ENCODE assay signal across 8 cellular contexts in the genomic region with DNA sequence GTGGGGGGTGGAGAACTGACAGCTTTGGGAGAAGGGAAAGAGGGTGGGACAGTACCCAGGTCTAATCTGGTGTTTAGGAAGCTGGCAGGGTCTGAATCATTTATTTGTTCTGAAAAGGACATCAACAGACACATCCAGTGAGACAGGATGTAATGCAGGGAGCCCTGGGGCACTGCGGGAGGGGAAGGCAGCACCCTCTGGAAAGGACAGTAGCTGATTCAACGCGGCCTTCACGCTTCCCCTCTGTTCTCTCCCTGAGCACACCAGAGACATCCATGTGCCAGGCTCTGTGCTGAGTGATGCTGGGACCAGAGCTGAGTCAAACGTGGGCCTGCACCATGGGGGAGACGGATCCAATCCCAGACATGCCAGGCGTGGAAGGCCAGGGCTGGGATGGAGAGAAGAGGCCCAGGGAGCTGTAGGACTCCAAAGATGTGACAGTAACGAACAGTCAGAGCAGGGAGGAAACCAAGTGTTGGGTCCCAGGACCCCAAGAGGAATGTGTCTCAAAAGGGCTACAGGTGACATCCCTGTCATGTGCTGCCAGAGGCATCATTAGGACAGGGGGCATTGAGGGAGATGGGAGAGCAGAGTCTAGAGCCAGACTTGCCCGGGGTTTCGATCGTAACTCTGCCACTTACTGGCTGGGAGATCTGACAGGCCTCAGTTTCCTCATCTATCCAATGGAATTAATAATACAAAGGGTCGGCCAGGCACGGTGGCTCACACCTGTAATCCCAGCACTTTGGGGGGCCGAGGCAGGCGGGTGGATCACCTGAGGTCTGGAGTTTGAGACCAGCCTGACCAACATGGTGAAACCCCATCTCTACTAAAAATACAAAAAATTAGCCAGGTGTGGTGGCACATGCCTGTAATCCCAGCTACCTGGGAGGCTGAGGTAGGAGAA. TPM values are rescaled to one million over a fixed set of nuclear protein-coding genes. Genes with fewer than 3 reads are reported as not detected.
DNase-seq lines count a peak whose midpoint lies in the region; ATAC-seq, FAIRE-seq and TF ChIP-seq lines count a peak whose summit lies in the region.

No MANE protein-coding gene starts in this region.

- H3K4me3 Mint-ChIP-seq in nephron, result peak overlapping the region; percentile 69 to 77 (median 75)

- 85% methylated on average over 15 of the region's 15 CpGs; no CpG with 5 or more reads in 1 of the 2 experiments for WGBS in H1 (ENCODE audit: extremely low coverage in 1 of 2, insufficient coverage in 1 of 2, insufficient read length in 1 of 2, insufficient replicate concordance in 2 of 2, low coverage in 1 of 2, low lambda C conversion rate in 2 of 2, missing lambda C conversion rate in 1 of 2), 2 experiments

- FAIRE-seq in H1 (lab: Jason Lieb, UNC), result no peak

- TF ChIP-seq RAD21 in H1 (IDR thresholded peaks at IDR 0.05 in 1 of 2, conservative IDR thresholded peaks at IDR 0.05 in 1 of 2; ENCODE audit: low read depth in 2 of 2, low read length in 2 of 2), result no peak

- no peaks in the 10 kb centered on the region for H3K9me2 ChIP-seq in PC-9 (ENCODE audit: insufficient read depth)

- CTCF ChIA-PET in PC-9 (lab: Charles Lee) (interaction anchor here (0.6 kb wide), 1 partner anchor 329 kb away, joined by 3 read pairs; the partner anchor contains the start of gene KLK12), H1 (lab: Charles Lee; ENCODE audit: partially characterized antibody) (interaction anchor here (0.7 to 3.5 kb wide), 6 partner anchors 15 to 70 kb away, joined by 3 to 14 read pairs (median 4); partner anchors contain the start of gene VSIG10L)

- no peak overlapping the region for H3K4me3 ChIP-seq in PC-9
- no peak overlapping the region for H3K4me3 ChIP-seq in H1 (ENCODE audit: extremely low read depth in 1 of 4, insufficient read depth in 2 of 4, low read depth in 3 of 4, low read length in 4 of 4)

- H3K18ac ChIP-seq in H1 (ENCODE audit: extremely low read depth, low read length), result no peak overlapping the region

- no peak overlapping the region for H2BK120ac ChIP-seq in H1 (replicated peaks; ENCODE audit: low read depth, low read length)

- H4K20me1 ChIP-seq in PC-9 (ENCODE audit: insufficient read depth) (peaks cover 7% of the 10 kb centered on the region; the same call in 1 of the 2 replicates), H1 (replicated peaks in 1 of 2; ENCODE audit: control insufficient read depth in 1 of 2, insufficient read depth in 2 of 2, low read length in 2 of 2) (no peaks in the 10 kb centered on the region)

- TF ChIP-seq CTCF in PC-9 (conservative IDR thresholded peaks at IDR 0.05) (no peak), H1 (IDR thresholded peaks at IDR 0.05; ENCODE audit: control extremely low read depth in 1 of 3, insufficient read depth in 1 of 3, low read depth in 1 of 3, low read length in 3 of 3) (no peak), nephron (IDR thresholded peaks at IDR 0.05; ENCODE audit: unreplicated experiment in 3 of 3) (no peak)

- H3F3A ChIP-seq in PC-9 (ENCODE audit: insufficient read depth, low read depth), result peaks cover 31% of the 10 kb centered on the region

- H2AFZ ChIP-seq in PC-9, result no peak overlapping the region
- H2AFZ ChIP-seq in H1 (ENCODE audit: low read length), result no peak overlapping the region

- H4K8ac ChIP-seq in H1 (ENCODE audit: extremely low read depth, insufficient read depth, low read length), result peak overlapping the region; percentile 35; the same call in 1 of the 2 replicates

- H3K27me3 ChIP-seq in PC-9 (ENCODE audit: insufficient read depth, low read depth) (no peaks in the 10 kb centered on the region), H1 (replicated peaks in 1 of 4; ENCODE audit: control insufficient read depth in 3 of 4, extremely low read depth in 1 of 4, insufficient read depth in 3 of 4, low read length in 3 of 4) (no peaks in the 10 kb centered on the region)

- peaks cover 18% of the 10 kb centered on the region for H3K23me2 ChIP-seq in H1 (ENCODE audit: low read depth, low read length)

- no peaks in the 10 kb centered on the region for H3K27me3 Mint-ChIP-seq in nephron (ENCODE audit: low read depth)

- H3K9ac ChIP-seq in H1 (replicated peaks in 1 of 4; ENCODE audit: extremely low read depth in 1 of 4, low read depth in 3 of 4, low read length in 3 of 4), result no peak overlapping the region

- H3K27ac ChIP-seq in PC-9 (peak overlapping the region; percentile 22), H1 (ENCODE audit: low read depth, low read length) (no peak overlapping the region)

- no peak overlapping the region for H3K56ac ChIP-seq in H1 (replicated peaks; ENCODE audit: insufficient read length, low read depth, low read length)

- BruUV-seq in PC-9 (replicated peaks; lab: Mats Ljungman, UMichigan), result no TSS peak

- 0 out of 2 replicates have a peak overlapping the region, but pooled peaks have one; percentile 27 for H2BK12ac ChIP-seq in H1 (ENCODE audit: low read depth, low read length)

- intact Hi-C loops in PC-9 (cut with micrococcal nuclease; ENCODE audit: unreplicated experiment), result loop anchor here (5.0 to 10.0 kb wide), 2 partner anchors 320 to 338 kb away; no protein-coding TSS in a partner anchor

- POLR2A ChIA-PET in PC-9 (lab: Charles Lee; ENCODE audit: unreplicated experiment), result interaction anchor here (0.6 kb wide), 2 partner anchors 294 to 341 kb away, joined by 3 to 21 read pairs; no protein-coding TSS in a partner anchor
- POLR2A ChIA-PET in H1 (lab: Charles Lee; ENCODE audit: partially characterized antibody), result interaction anchor here (2.1 to 2.9 kb wide), 2 partner anchors 12 to 23 kb away, joined by 6 to 13 read pairs; partner anchors contain the start of gene VSIG10L

- no peaks in the 10 kb centered on the region for H3K9me3 ChIP-seq in PC-9 (ENCODE audit: insufficient read depth, low read depth)
- H3K9me3 ChIP-seq in H1 (ENCODE audit: insufficient read depth in 2 of 2, low read depth in 1 of 2, low read length in 1 of 2), result no peaks in the 10 kb centered on the region

- H3K36me3 Mint-ChIP-seq in nephron (ENCODE audit: low read depth), result no peaks in the 10 kb centered on the region

- 0 out of 2 replicates have a peak overlapping the region, but pooled peaks have one; percentile 16 for H2BK5ac ChIP-seq in H1 (ENCODE audit: low read depth, low read length)

- DNase-seq in COLO668 (lab: John Stamatoyannopoulos, UW; ENCODE audit: unreplicated experiment), result peak; percentile 8
- peak; percentile 19 to 44 for DNase-seq in PC-9
- no peak for DNase-seq in H1 (ENCODE audit: low read depth in 1 of 2, low spot score in 2 of 2)
- no peak for DNase-seq in GOT3 (lab: John Stamatoyannopoulos, UW)
- no peak for DNase-seq in OCI-M2 (lab: John Stamatoyannopoulos, UW; ENCODE audit: unreplicated experiment)
- no peak for DNase-seq in DMS114 treated with DMSO at 0.1 percent for 48 hours (lab: John Stamatoyannopoulos, UW; ENCODE audit: unreplicated experiment)

- no peak for TF ChIP-seq EP300 in H1 (IDR thresholded peaks at IDR 0.05; ENCODE audit: borderline replicate concordance in 1 of 2, low read depth in 2 of 2, low read length in 2 of 2)

- H2BK20ac ChIP-seq in H1 (ENCODE audit: low read length), result no peak overlapping the region

- peak overlapping the region; percentile 31 to 72 (median 70) for H3K27ac Mint-ChIP-seq in nephron

- H3K4ac ChIP-seq in H1 (replicated peaks; ENCODE audit: insufficient read length, low read depth, low read length), result peak overlapping the region; percentile 50

- H3K36me3 ChIP-seq in PC-9 (ENCODE audit: low read depth) (no peaks in the 10 kb centered on the region), H1 (ENCODE audit: control insufficient read depth in 2 of 4, insufficient read depth in 4 of 4, low read length in 3 of 4) (no peaks in the 10 kb centered on the region)

- H3K23ac ChIP-seq in H1 (ENCODE audit: insufficient read length), result no peak overlapping the region

- peak overlapping the region; percentile 65; the same call in 1 of the 2 replicates for H2AK5ac ChIP-seq in H1 (ENCODE audit: low read depth, low read length)

- ATAC-seq in HG03108 (IDR thresholded peaks at IDR 0.05; ENCODE audit: unreplicated experiment), result no peak

- peaks cover 32% of the 10 kb centered on the region for H3K4me1 Mint-ChIP-seq in nephron

- H4K91ac ChIP-seq in H1 (replicated peaks; ENCODE audit: insufficient read length, low read length), result peak overlapping the region; percentile 71

- no peak overlapping the region for H3K14ac ChIP-seq in H1 (ENCODE audit: insufficient read length)

- TF ChIP-seq POLR2A in H1 (IDR thresholded peaks at IDR 0.05; ENCODE audit: control extremely low read depth in 1 of 2, low read depth in 2 of 2, low read length in 2 of 2), result no peak

- no peaks in the 10 kb centered on the region for H3K79me1 ChIP-seq in H1 (ENCODE audit: low read depth, low read length)

- no peak overlapping the region for H2BK15ac ChIP-seq in H1 (ENCODE audit: low read length)

- H3K4me1 ChIP-seq in PC-9 (replicated peaks; ENCODE audit: insufficient read depth) (peaks cover 36% of the 10 kb centered on the region), H1 (replicated peaks in 1 of 4; ENCODE audit: control insufficient read depth in 3 of 4, insufficient read depth in 4 of 4, low read length in 3 of 4) (peaks cover 2 to 18% (median 11%) of the 10 kb centered on the region in 4 experiments)

- peaks cover 42% of the 10 kb centered on the region for H3K79me2 ChIP-seq in PC-9 (ENCODE audit: low read depth)
- H3K79me2 ChIP-seq in H1 (ENCODE audit: control insufficient read depth in 1 of 2, insufficient read depth in 2 of 2, low read length in 2 of 2), result no peaks in the 10 kb centered on the region

- no peaks in the 10 kb centered on the region for H3K9me3 Mint-ChIP-seq in nephron

- H3K4me2 ChIP-seq in PC-9 (peak overlapping the region; percentile 34), H1 (ENCODE audit: insufficient read depth in 1 of 2, low read depth in 2 of 2, low read length in 2 of 2) (no peak overlapping the region; a peak in 1 of 4 replicates)

- no peak overlapping the region for H4K5ac ChIP-seq in H1 (ENCODE audit: insufficient read length, low read depth, low read length)

RNA-seq across cellular contexts. Expression of gene ETFB, which starts 1.7 kb away (rescaled TPM):
- total RNA-seq in PC-9 (2021), result 204 and 252 TPM in 2 replicates
- total RNA-seq in H1 (2021; fragmentation: NEBNext Ultra II Directional; extraction: Animal tissue kit (Norgen Biotek cat#: 25700)), result 40.0 and 42.1 TPM in 2 replicates
- 66.5 and 94.6 TPM in 2 replicates for polyA plus RNA-seq in H1 (2011; rRNA removed)
- polyA plus RNA-seq in H1 (2011; cell fraction: cytosol; rRNA removed), result 113 TPM
- polyA plus RNA-seq in H1 (2011; cell fraction: nucleus; rRNA removed), result 49.0 TPM
- polyA plus RNA-seq in H1 (2012, experiment 1 of 2), result 63.7 to 87.7 TPM (median 74.1 TPM) in 4 replicates
- polyA plus RNA-seq in H1 (2012, experiment 2 of 2), result 53.0 TPM
- polyA plus RNA-seq in H1 (2013, experiment 1 of 2), result 27.6 TPM
- polyA plus RNA-seq in H1 (2013, experiment 2 of 2), result 27.6 TPM
- polyA minus RNA-seq in H1 (2011; rRNA and poly(A)+ RNA removed), result 14.8 and 19.6 TPM in 2 replicates
- polyA minus RNA-seq in H1 (2011; cell fraction: cytosol; rRNA and poly(A)+ RNA removed), result 23.3 TPM
- 11.1 TPM for polyA minus RNA-seq in H1 (2011; cell fraction: nucleus; rRNA and poly(A)+ RNA removed)

RNA-seq across cellular contexts. Expression of gene CLDND2, which starts 4.3 kb away (rescaled TPM):
- total RNA-seq in PC-9 (2021), result 1.5 and 4.5 TPM in 2 replicates
- 0.56 and 1.0 TPM in 2 replicates for total RNA-seq in H1 (2021; fragmentation: NEBNext Ultra II Directional; extraction: Animal tissue kit (Norgen Biotek cat#: 25700))
- polyA plus RNA-seq in H1 (2011; rRNA removed), result 0.21 TPM in 1 of 2 replicates, not detected in the other
- 0.26 TPM for polyA plus RNA-seq in H1 (2011; cell fraction: cytosol; rRNA removed)
- 1.2 TPM for polyA plus RNA-seq in H1 (2011; cell fraction: nucleus; rRNA removed)
- 1.4 to 2.7 TPM (median 1.7 TPM) in 4 replicates for polyA plus RNA-seq in H1 (2012, experiment 1 of 2)
- not detected for polyA plus RNA-seq in H1 (2012, experiment 2 of 2)
- 6.6 TPM for polyA plus RNA-seq in H1 (2013, experiment 1 of 2)
- 4.6 TPM for polyA plus RNA-seq in H1 (2013, experiment 2 of 2)
- not detected in 2 replicates for polyA minus RNA-seq in H1 (2011; rRNA and poly(A)+ RNA removed)
- polyA minus RNA-seq in H1 (2011; cell fraction: cytosol; rRNA and poly(A)+ RNA removed), result not detected
- not detected for polyA minus RNA-seq in H1 (2011; cell fraction: nucleus; rRNA and poly(A)+ RNA removed)

RNA-seq across cellular contexts. Expression of gene NKG7, which starts 8.0 kb away (rescaled TPM):
- not detected in 2 replicates for total RNA-seq in PC-9 (2021)
- not detected in 2 replicates for total RNA-seq in H1 (2021; fragmentation: NEBNext Ultra II Directional; extraction: Animal tissue kit (Norgen Biotek cat#: 25700))
- not detected in 2 replicates for polyA plus RNA-seq in H1 (2011; rRNA removed)
- not detected for polyA plus RNA-seq in H1 (2011; cell fraction: cytosol; rRNA removed)
- not detected for polyA plus RNA-seq in H1 (2011; cell fraction: nucleus; rRNA removed)
- not detected in 4 replicates for polyA plus RNA-seq in H1 (2012, experiment 1 of 2)
- polyA plus RNA-seq in H1 (2012, experiment 2 of 2), result not detected
- not detected for polyA plus RNA-seq in H1 (2013, experiment 1 of 2)
- not detected for polyA plus RNA-seq in H1 (2013, experiment 2 of 2)
- polyA minus RNA-seq in H1 (2011; rRNA and poly(A)+ RNA removed), result not detected in 2 replicates
- polyA minus RNA-seq in H1 (2011; cell fraction: cytosol; rRNA and poly(A)+ RNA removed), result not detected
- not detected for polyA minus RNA-seq in H1 (2011; cell fraction: nucleus; rRNA and poly(A)+ RNA removed)

RNA-seq across cellular contexts. Expression of gene VSIG10L, which starts 22.5 kb away (rescaled TPM):
- 2.3 and 2.8 TPM in 2 replicates for total RNA-seq in PC-9 (2021)
- 10.2 and 10.3 TPM in 2 replicates for total RNA-seq in H1 (2021; fragmentation: NEBNext Ultra II Directional; extraction: Animal tissue kit (Norgen Biotek cat#: 25700))
- 9.9 and 10.4 TPM in 2 replicates for polyA plus RNA-seq in H1 (2011; rRNA removed)
- 5.7 TPM for polyA plus RNA-seq in H1 (2011; cell fraction: cytosol; rRNA removed)
- 8.6 TPM for polyA plus RNA-seq in H1 (2011; cell fraction: nucleus; rRNA removed)
- polyA plus RNA-seq in H1 (2012, experiment 1 of 2), result 8.6 to 10.9 TPM (median 9.3 TPM) in 4 replicates
- 11.2 TPM for polyA plus RNA-seq in H1 (2012, experiment 2 of 2)
- 13.2 TPM for polyA plus RNA-seq in H1 (2013, experiment 1 of 2)
- polyA plus RNA-seq in H1 (2013, experiment 2 of 2), result 13.7 TPM
- polyA minus RNA-seq in H1 (2011; rRNA and poly(A)+ RNA removed), result 4.1 and 4.3 TPM in 2 replicates
- polyA minus RNA-seq in H1 (2011; cell fraction: cytosol; rRNA and poly(A)+ RNA removed), result 2.1 TPM
- 4.6 TPM for polyA minus RNA-seq in H1 (2011; cell fraction: nucleus; rRNA and poly(A)+ RNA removed)

RNA-seq across cellular contexts. Expression of gene LIM2, which starts 23.3 kb away (rescaled TPM):
- total RNA-seq in PC-9 (2021), result not detected in 2 replicates
- total RNA-seq in H1 (2021; fragmentation: NEBNext Ultra II Directional; extraction: Animal tissue kit (Norgen Biotek cat#: 25700)), result not detected in 2 replicates
- polyA plus RNA-seq in H1 (2011; rRNA removed), result 0.13 TPM in 1 of 2 replicates, not detected in the other
- 0.17 TPM for polyA plus RNA-seq in H1 (2011; cell fraction: cytosol; rRNA removed)
- polyA plus RNA-seq in H1 (2011; cell fraction: nucleus; rRNA removed), result not detected
- polyA plus RNA-seq in H1 (2012, experiment 1 of 2), result 0.28 TPM in 1 of 4 replicates, not detected in the others
- not detected for polyA plus RNA-seq in H1 (2012, experiment 2 of 2)
- not detected for polyA plus RNA-seq in H1 (2013, experiment 1 of 2)
- not detected for polyA plus RNA-seq in H1 (2013, experiment 2 of 2)
- not detected in 2 replicates for polyA minus RNA-seq in H1 (2011; rRNA and poly(A)+ RNA removed)
- not detected for polyA minus RNA-seq in H1 (2011; cell fraction: cytosol; rRNA and poly(A)+ RNA removed)
- polyA minus RNA-seq in H1 (2011; cell fraction: nucleus; rRNA and poly(A)+ RNA removed), result not detected

Comparison
In these comparisons a context has a peak if more than half of its experiments do, and no peak if none do; other contexts are left out.
1. DNase-seq: peak in COLO668 (single experiment) and PC-9 (2 of 2); none in H1 (0 of 2), GOT3 (single experiment), OCI-M2 (single experiment) and DMS114 treated with DMSO at 0.1 percent for 48 hours (single experiment).